Comparison of ENCODE assay signal across 17 cellular contexts in the genomic region with DNA sequence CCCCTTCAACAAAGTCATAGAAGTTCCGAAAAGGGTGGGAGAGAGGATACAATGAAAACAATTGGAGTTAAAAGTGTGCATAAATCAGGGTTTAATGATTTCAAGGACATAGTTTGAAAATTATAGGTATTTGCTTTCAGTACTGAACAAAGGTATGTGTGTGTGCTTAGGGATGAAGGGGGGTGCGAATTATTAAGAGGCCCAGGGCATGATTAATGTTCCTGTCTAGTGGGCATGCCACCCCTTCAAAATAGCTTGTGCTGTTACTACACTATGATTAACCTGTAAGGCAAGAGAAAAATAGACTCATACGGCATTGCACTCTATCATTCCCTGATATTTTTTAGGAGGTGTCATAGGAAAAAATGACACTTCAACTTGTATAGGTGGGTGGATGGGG.
"Had no signal": no experiment of that assay in that cellular context is flagged by ENCODE, and none has a peak within 500 bp of the region (broad histone marks: within the 10 kb centered on the region; RNA-seq: fewer than 3 reads in every experiment).

No MANE protein-coding gene starts in this region.

- H3K36me3 ChIP-seq: colonic mucosa, esophagus squamous epithelium, sigmoid colon, stomach, thoracic aorta had no signal

- H3K27me3 ChIP-seq: colonic mucosa, esophagus squamous epithelium, sigmoid colon, stomach, transverse colon had no signal

- H3K4me3 ChIP-seq: colonic mucosa, esophagus squamous epithelium, psoas muscle, sigmoid colon, skin epidermis, stomach, thoracic aorta, transverse colon had no signal

- H3K9me3 ChIP-seq: colonic mucosa, esophagus squamous epithelium had no signal

- DNase-seq: colonic mucosa; dermis blood vessel endothelial cell; esophagus squamous epithelium; foreskin fibroblast; kidney; mammary epithelial cell; naive thymus-derived CD4-positive, alpha-beta T cell; nephron progenitor cell; psoas muscle; sigmoid colon; stimulated activated CD4-positive, alpha-beta T cell treated with anti-CD3 and anti-CD28 coated beads, Interleukin-2, amount 100 ng/mL, for 24 hours; stimulated activated naive CD4-positive, alpha-beta T cell; stomach; substantia nigra; transverse colon had no signal
